Comparison of ENCODE assay signal across 1 cellular context in genomic region chr7:94109556-94109955, GRCh38.
TF ChIP-seq lines count a peak whose summit lies in the region.

No MANE protein-coding gene starts in this region.

TF ChIP-seq in GM23338, 12 proteins besides CTCF, POLR2A, EP300 and RAD21 (continued from another document):
- TF ChIP-seq ZNF462 (CRISPR knock-in tag; IDR thresholded peaks at IDR 0.05) (no peak), ZNF114 (CRISPR knock-in tag; IDR thresholded peaks at IDR 0.05) (no peak)
